ENCODE assay signal across 7 cellular contexts in the genomic region with DNA sequence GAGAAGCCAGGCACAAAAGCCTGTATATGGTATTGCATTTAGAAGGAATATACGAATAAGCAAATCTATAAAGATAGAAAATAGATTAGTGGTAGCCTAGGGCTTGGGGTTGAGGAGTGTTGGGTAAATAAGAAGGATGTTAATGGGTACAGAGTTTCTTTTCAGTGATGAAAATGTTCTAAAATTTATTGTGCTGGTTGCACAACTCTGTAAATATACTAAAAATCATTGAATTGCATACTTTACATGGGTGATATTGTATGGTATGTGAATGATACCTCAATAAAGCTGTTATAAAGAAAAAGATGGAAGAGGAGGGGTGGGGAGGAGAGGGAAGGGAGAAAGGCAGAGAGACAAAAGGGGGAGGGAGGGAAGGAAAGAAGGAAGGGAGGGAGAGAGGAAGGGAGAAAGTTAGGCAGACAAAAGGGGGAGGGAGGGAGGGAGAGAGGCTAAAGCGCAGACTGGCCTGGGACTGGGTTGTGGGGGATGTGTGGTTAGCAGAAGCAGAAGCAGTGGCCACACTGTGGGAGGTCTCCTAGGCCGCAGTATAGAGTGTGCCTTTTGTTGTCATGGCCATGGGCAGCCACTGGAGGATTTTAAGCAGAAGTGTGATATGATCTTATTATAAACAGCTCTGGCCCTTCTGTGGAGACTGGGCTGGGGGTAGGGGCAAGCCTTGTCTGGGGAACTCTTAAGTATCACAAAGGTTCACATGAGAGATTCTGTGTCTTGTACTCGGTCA.
A peak's percentile ranks its signal among the peaks of the same experiment; 100 is the strongest.
DNase-seq lines count a peak whose midpoint lies in the region; ATAC-seq and TF ChIP-seq lines count a peak whose summit lies in the region.

No MANE protein-coding gene starts in this region.

- H3K9me3 Mint-ChIP-seq in natural killer cell: no peaks in the 10 kb centered on the region

- no peaks in the 10 kb centered on the region for H3K4me1 ChIP-seq in vagina

- H3K27ac ChIP-seq in vagina: no peak overlapping the region

- no peaks in the 10 kb centered on the region for H3K9me3 ChIP-seq in vagina

- no peak for TF ChIP-seq CTCF in natural killer cell (IDR thresholded peaks at IDR 0.05)
- TF ChIP-seq CTCF in vagina (IDR thresholded peaks at IDR 0.05): no peak

- H3K4me1 Mint-ChIP-seq in natural killer cell: peaks cover 17 to 21% of the 10 kb centered on the region in 2 donors

- DNase-seq in SKM-1 (lab: John Stamatoyannopoulos, UW; ENCODE audit: unreplicated experiment) (peak; percentile 56), natural killer cell (peak; percentile 26), vagina (ENCODE audit: extremely low spot score in 2 of 2) (no peak), DMS79 (lab: John Stamatoyannopoulos, UW) (no peak), LoVo (ENCODE audit: low spot score) (no peak)

- no peaks in the 10 kb centered on the region for H3K27me3 ChIP-seq in vagina

- intact Hi-C loops in natural killer cell (cut with micrococcal nuclease): loop anchor here (10.0 kb wide), 1 partner anchor 94 kb away; no protein-coding TSS in a partner anchor
- intact Hi-C loops in vagina (cut with DNase I): no loop called here

- H3K4me3 ChIP-seq in vagina: no peak overlapping the region

- no peaks in the 10 kb centered on the region for H3K36me3 ChIP-seq in vagina

- H3K36me3 Mint-ChIP-seq in natural killer cell: no peaks in the 10 kb centered on the region

- no peak for TF ChIP-seq POLR2A in vagina (IDR thresholded peaks at IDR 0.05)

- ATAC-seq in GM19043 (IDR thresholded peaks at IDR 0.05; ENCODE audit: low read depth, unreplicated experiment) (peak; percentile 64), HG02973 (IDR thresholded peaks at IDR 0.05; ENCODE audit: unreplicated experiment) (peak; percentile 85), natural killer cell (peak; percentile 87 to 97 (median 91))

- H3K4me3 Mint-ChIP-seq in natural killer cell: peak overlapping the region; percentile 49

- H3K27ac Mint-ChIP-seq in natural killer cell: peak overlapping the region in 1 of 2 donors; percentile 34

- H3K27me3 Mint-ChIP-seq in natural killer cell (ENCODE audit: low read depth in 2 of 2): peaks cover 0 to 8% of the 10 kb centered on the region in 2 donors

Comparison
In these comparisons a context has a peak if more than half of its experiments do, and no peak if none do; other contexts are left out.
1. DNase-seq: peak in SKM-1 (single experiment) and natural killer cell (single experiment); none in vagina (0 of 2), DMS79 (single experiment) and LoVo (single experiment).
2. Peak in every context shown above with its lines, with median percentiles within 50 percentile points of each other: ATAC-seq.